Comparison of ENCODE assay signal across 23 cellular contexts in the genomic region with DNA sequence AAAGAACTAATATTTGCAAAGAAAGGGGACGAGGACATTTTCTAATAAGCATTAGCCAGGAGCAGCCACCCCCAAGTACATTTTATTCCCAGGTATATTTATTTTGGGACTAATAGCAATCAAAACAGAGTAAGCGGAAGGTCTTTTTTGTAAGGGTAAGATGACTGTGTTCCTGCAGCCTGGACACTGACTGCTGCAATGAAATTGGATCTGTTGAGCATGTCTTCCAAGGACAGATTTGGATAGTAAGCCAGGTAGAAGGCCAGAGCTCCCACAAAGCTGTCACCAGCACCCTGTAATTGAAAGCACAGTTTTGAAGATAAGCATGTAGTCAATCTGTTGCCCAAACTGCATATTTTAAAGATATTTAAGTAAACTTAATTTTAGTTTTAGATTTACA. TPM values are rescaled to one million over a fixed set of nuclear protein-coding genes. Genes with fewer than 3 reads are reported as not detected.
DNase-seq lines count a peak whose midpoint lies in the region; ATAC-seq lines count a peak whose summit lies in the region.
"Had no signal": no experiment of that assay in that cellular context is flagged by ENCODE, and none has a peak within 500 bp of the region (broad histone marks: within the 10 kb centered on the region; RNA-seq: fewer than 3 reads in every experiment).

No MANE protein-coding gene starts in this region.

- peak overlapping the region; percentile 70 for H3K27ac ChIP-seq in stomach smooth muscle (ENCODE audit: low read length)
- H3K27ac ChIP-seq: PC-9, RWPE1, SJSA1 had no signal

- intact Hi-C loops in left ventricle myocardium superior (cut with micrococcal nuclease): no loop called here
- intact Hi-C loops in Right ventricle myocardium superior (cut with DNase I): no loop called here

- H3K9me3 ChIP-seq in stomach smooth muscle (ENCODE audit: control insufficient read depth in 2 of 2, low read length in 2 of 2): no peaks in the 10 kb centered on the region
- H3K9me3 ChIP-seq: BE2C, SJSA1 had no signal

- H3K27me3 ChIP-seq in stomach smooth muscle (ENCODE audit: control insufficient read depth in 1 of 2, insufficient read depth in 2 of 2, low read length in 2 of 2): no peaks in the 10 kb centered on the region
- H3K27me3 ChIP-seq: BE2C, SJSA1 had no signal

- ATAC-seq in left ventricle myocardium superior (peak; percentile 35), Right ventricle myocardium superior (ENCODE audit: poor library complexity) (no peak)
- ATAC-seq: K562 had no signal

- H3K4me1 ChIP-seq in stomach smooth muscle (ENCODE audit: control insufficient read depth, insufficient read depth, low read length): peaks cover 17% of the 10 kb centered on the region
- H3K4me1 ChIP-seq: SJSA1 had no signal

- H3K4me3 ChIP-seq in stomach smooth muscle (ENCODE audit: low read length in 2 of 2): no peak overlapping the region
- H3K4me3 ChIP-seq: K562, PC-9, SJSA1 had no signal

- no peak overlapping the region for H3K9ac ChIP-seq in stomach smooth muscle (ENCODE audit: low read length in 2 of 2)

- no peaks in the 10 kb centered on the region for H3K36me3 ChIP-seq in stomach smooth muscle (ENCODE audit: control insufficient read depth in 2 of 2, insufficient read depth in 2 of 2, low read length in 2 of 2)

- peak; percentile 38 for DNase-seq in NCI-H2171 treated with DMSO at 0.1 percent for 48 hours (lab: John Stamatoyannopoulos, UW)
- no peak for DNase-seq in NCI-H2171 (lab: John Stamatoyannopoulos, UW)
- DNase-seq in left ventricle myocardium superior: no peak
- DNase-seq in Right ventricle myocardium superior: no peak
- DNase-seq in left kidney (ENCODE audit: low read depth, low spot score): peak; percentile 35
- no peak for DNase-seq in DMS79 (lab: John Stamatoyannopoulos, UW)
- DNase-seq in GOT3 (lab: John Stamatoyannopoulos, UW): no peak
- DNase-seq: 8988T; BE2C; CD4-positive, CD25-positive, alpha-beta regulatory T cell; COR-L47; DMS153; GF-D8; HCEC 1CT; NCI-H1105 treated with DMSO at 0.1 percent for 48 hours; NCI-H1694; NCI-H2107; NCI-H226; PC-9 had no signal

RNA-seq across cellular contexts. Expression of gene MRPL33, which starts 10.0 kb away (rescaled TPM):
- total RNA-seq in left ventricle myocardium superior (367 TPM), Right ventricle myocardium superior (356 TPM)

Comparison
In these comparisons a context has a peak if more than half of its experiments do, and no peak if none do; other contexts are left out.
1. DNase-seq: peak in NCI-H2171 treated with DMSO at 0.1 percent for 48 hours (single experiment) and left kidney (single experiment); none in NCI-H2171 (single experiment), left ventricle myocardium superior (single experiment), Right ventricle myocardium superior (single experiment), DMS79 (single experiment) and GOT3 (single experiment).